ENCODE assay signal across 32 cellular contexts in genomic region chr16:21574372-21574771, GRCh38.
"Had no signal": no experiment of that assay in that cellular context is flagged by ENCODE, and none has a peak within 500 bp of the region (broad histone marks: within the 10 kb centered on the region; RNA-seq: fewer than 3 reads in every experiment).

No MANE protein-coding gene starts in this region.

- H3K4me3 ChIP-seq: ascending aorta, breast epithelium, cardiac muscle cell, coronary artery, dorsolateral prefrontal cortex had no signal

- H3K27ac ChIP-seq: ascending aorta, breast epithelium, cardiac muscle cell, coronary artery, dorsolateral prefrontal cortex, WERI-Rb-1 had no signal

- ATAC-seq: activated CD4-positive, CD25-positive, alpha-beta regulatory T cell treated with anti-CD3 and anti-CD28 coated beads, Interleukin-2, amount 50 U/mL, for 24 hours; activated CD8-positive, alpha-beta memory T cell treated with anti-CD3 and anti-CD28 coated beads, Interleukin-2, amount 10 ng/mL, durations not matched to agents 7 days and 5 days; activated CD8-positive, alpha-beta T cell treated with anti-CD3 and anti-CD28 coated beads for 36 hours; activated naive CD4-positive, alpha-beta T cell treated with anti-CD3 and anti-CD28 coated beads, Interleukin-2, amount 50 U/mL, for 72 hours; activated T-cell treated with anti-CD3 and anti-CD28 coated beads, Interleukin-2, amount 50 U/mL, for 72 hours; esophagus mucosa; T-helper 17 cell had no signal

- H3K9me3 ChIP-seq: ascending aorta, breast epithelium had no signal

- H3K4me1 ChIP-seq: breast epithelium had no signal

- DNase-seq: activated B cell treated with CpG ODN at 0.5 μM for 24 hours; activated CD4-positive, alpha-beta T cell treated with anti-CD3 and anti-CD28 coated beads for 48 hours; activated CD4-positive, alpha-beta T cell treated with anti-CD3 and anti-CD28 coated beads, Interleukin-2, amount 50 U/mL, for 1 hour; activated CD4-positive, alpha-beta T cell treated with anti-CD3 and anti-CD28 coated beads, Interleukin-2, amount 50 U/mL, for 48 hours; activated CD8-positive, alpha-beta memory T cell treated with anti-CD3 and anti-CD28 coated beads, Interleukin-2, amount 10 ng/mL, durations not matched to agents 7 days and 5 days; activated CD8-positive, alpha-beta memory T cell treated with anti-CD3 and anti-CD28 coated beads, Interleukin-2, amount 50 U/mL, for 4 hours; activated CD8-positive, alpha-beta T cell treated with anti-CD3 and anti-CD28 coated beads for 36 hours; activated gamma-delta T cell; activated naive CD4-positive, alpha-beta T cell; activated naive CD4-positive, alpha-beta T cell treated with anti-CD3 and anti-CD28 coated beads, Interleukin-2, amount 10 ng/mL, durations not matched to agents 7 days and 5 days; activated naive CD8-positive, alpha-beta T cell treated with anti-CD3 and anti-CD28 coated beads, Interleukin-2, amount 10 ng/mL, durations not matched to agents 7 days and 5 days; activated T-cell treated with anti-CD3 and anti-CD28 coated beads for 4 hours; activated T-cell treated with anti-CD3 and anti-CD28 coated beads, Interleukin-2, amount 50 U/mL, for 24 hours; activated T-cell treated with anti-CD3 and anti-CD28 coated beads, Interleukin-2, amount 50 U/mL, for 72 hours; central memory CD4-positive, alpha-beta T cell; cerebellar nuclear complex; effector memory CD4-positive, alpha-beta T cell; endodermal cell; foreskin fibroblast; T-helper 1 cell; T-helper 17 cell; T1000; WERI-Rb-1 had no signal

- H3K27me3 ChIP-seq: ascending aorta, breast epithelium, cardiac muscle cell, dorsolateral prefrontal cortex had no signal

- H3K36me3 ChIP-seq: ascending aorta, breast epithelium, cardiac muscle cell, WERI-Rb-1 had no signal

- FAIRE-seq: frontal cortex had no signal
